In the genomic region with DNA sequence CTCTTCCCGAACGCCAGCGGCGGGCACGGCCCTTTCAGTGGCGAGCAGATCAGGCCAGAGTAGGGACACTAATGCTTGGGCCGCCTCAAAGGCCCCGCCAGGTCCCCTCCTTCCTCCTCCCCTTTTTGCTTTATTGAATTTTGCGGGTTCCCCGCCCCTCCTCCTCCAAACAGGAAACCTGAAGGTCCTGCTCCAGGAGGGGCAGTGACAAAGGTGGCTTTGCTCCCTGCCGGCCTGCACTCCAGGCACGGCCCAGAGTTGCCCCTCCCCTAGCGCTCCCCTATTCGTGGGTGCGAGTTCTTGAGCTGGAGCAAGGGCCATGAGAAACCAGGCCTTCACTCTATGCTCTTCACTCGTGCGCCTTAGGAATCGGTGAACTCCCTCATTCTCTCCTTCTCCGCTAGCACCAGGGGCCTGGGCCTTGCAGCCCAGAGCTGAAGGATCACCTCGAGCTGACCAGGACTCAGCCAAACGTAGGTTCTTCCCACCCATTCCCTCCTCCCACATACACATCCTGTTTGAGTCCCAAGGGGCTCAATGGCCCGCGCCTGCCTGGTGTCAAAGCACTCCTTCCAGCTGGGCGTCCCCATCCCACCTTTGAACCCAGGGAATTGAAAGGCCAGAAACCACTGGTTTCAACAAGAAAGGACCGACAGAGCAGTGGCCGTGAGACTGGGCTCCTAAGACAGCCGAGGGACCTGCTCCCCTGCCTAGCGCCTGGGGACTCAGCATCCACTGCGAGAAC, we compare ENCODE assay signal across 9 cellular contexts.
DNase-seq lines count a peak whose midpoint lies in the region; TF ChIP-seq lines count a peak whose summit lies in the region.
"Had no signal": no experiment of that assay in that cellular context is flagged by ENCODE, and none has a peak within 500 bp of the region (broad histone marks: within the 10 kb centered on the region; RNA-seq: fewer than 3 reads in every experiment).

No MANE protein-coding gene starts in this region.

- DNase-seq in AG10803 (ENCODE audit: low read depth) (peak; percentile 22), nephron progenitor cell (peak; percentile 39), OCI-M1 (lab: John Stamatoyannopoulos, UW) (no peak), WERI-Rb-1 (no peak), UCSD-AML1 (lab: John Stamatoyannopoulos, UW; ENCODE audit: unreplicated experiment) (no peak), MM.1S (no peak)
- DNase-seq: activated CD4-positive, alpha-beta memory T cell treated with anti-CD3 and anti-CD28 coated beads for 36 hours had no signal

- H4K20me1 ChIP-seq in MM.1S (ENCODE audit: insufficient read depth, low read length) = no peaks in the 10 kb centered on the region

- H3K79me2 ChIP-seq in MM.1S (ENCODE audit: low read length) = no peaks in the 10 kb centered on the region

- H3K4me2 ChIP-seq in MM.1S (ENCODE audit: low read depth, low read length) = no peak overlapping the region

- H3K4me3 ChIP-seq in AG10803 (ENCODE audit: low read length) (peak overlapping the region; percentile 84), WERI-Rb-1 (ENCODE audit: low read depth, low read length) (no peak overlapping the region), MM.1S (ENCODE audit: low read length) (no peak overlapping the region)

- peaks cover 50% of the 10 kb centered on the region for H3K4me1 Mint-ChIP-seq in dendritic cell treated with granulocyte-macrophage colony-stimulating factor and Interleukin-4, amounts not matched to agents 40 ng/mL and 50 ng/mL, for 4 days (ENCODE audit: low read depth)
- H3K4me1 Mint-ChIP-seq in nephron progenitor cell = peaks cover 37% of the 10 kb centered on the region

- no peaks in the 10 kb centered on the region for H3K9me2 ChIP-seq in MM.1S (replicated peaks; ENCODE audit: insufficient read depth, low read length)

- H3K9me3 Mint-ChIP-seq in dendritic cell treated with granulocyte-macrophage colony-stimulating factor and Interleukin-4, amounts not matched to agents 40 ng/mL and 50 ng/mL, for 4 days = no peaks in the 10 kb centered on the region
- H3K9me3 Mint-ChIP-seq in nephron progenitor cell = peaks cover 4% of the 10 kb centered on the region
- H3K9me3 Mint-ChIP-seq: activated CD4-positive, alpha-beta memory T cell treated with anti-CD3 and anti-CD28 coated beads for 36 hours had no signal

- H3K9me3 ChIP-seq in WERI-Rb-1 (ENCODE audit: severe bottlenecking) (no peaks in the 10 kb centered on the region), MM.1S (replicated peaks; ENCODE audit: insufficient read depth, low read length) (no peaks in the 10 kb centered on the region)

- no peaks in the 10 kb centered on the region for H3F3A ChIP-seq in MM.1S (ENCODE audit: insufficient read depth, low read length)

- H3K27ac Mint-ChIP-seq in dendritic cell treated with granulocyte-macrophage colony-stimulating factor and Interleukin-4, amounts not matched to agents 40 ng/mL and 50 ng/mL, for 4 days = no peak overlapping the region
- peak overlapping the region; percentile 100 for H3K27ac Mint-ChIP-seq in nephron progenitor cell
- H3K27ac Mint-ChIP-seq: activated CD4-positive, alpha-beta memory T cell treated with anti-CD3 and anti-CD28 coated beads for 36 hours had no signal

- H3K4me3 Mint-ChIP-seq in dendritic cell treated with granulocyte-macrophage colony-stimulating factor and Interleukin-4, amounts not matched to agents 40 ng/mL and 50 ng/mL, for 4 days = peak overlapping the region; percentile 70
- peak overlapping the region; percentile 97 for H3K4me3 Mint-ChIP-seq in nephron progenitor cell
- H3K4me3 Mint-ChIP-seq: activated CD4-positive, alpha-beta memory T cell treated with anti-CD3 and anti-CD28 coated beads for 36 hours had no signal

- H3K4me1 ChIP-seq in MM.1S (ENCODE audit: low read length) = peaks cover 7% of the 10 kb centered on the region; the same call in 1 of the 2 replicates

- no peak overlapping the region for H2AFZ ChIP-seq in MM.1S (ENCODE audit: low read length)

- no peaks in the 10 kb centered on the region for H3K36me3 Mint-ChIP-seq in dendritic cell treated with granulocyte-macrophage colony-stimulating factor and Interleukin-4, amounts not matched to agents 40 ng/mL and 50 ng/mL, for 4 days (ENCODE audit: low read depth)
- peaks cover 93% of the 10 kb centered on the region for H3K36me3 Mint-ChIP-seq in nephron progenitor cell (ENCODE audit: low read depth)
- H3K36me3 Mint-ChIP-seq: activated CD4-positive, alpha-beta memory T cell treated with anti-CD3 and anti-CD28 coated beads for 36 hours had no signal

- no peaks in the 10 kb centered on the region for H3K36me3 ChIP-seq in WERI-Rb-1
- H3K36me3 ChIP-seq in MM.1S (replicated peaks; ENCODE audit: insufficient read depth, low read length) = no peaks in the 10 kb centered on the region

- H3K27me3 Mint-ChIP-seq in dendritic cell treated with granulocyte-macrophage colony-stimulating factor and Interleukin-4, amounts not matched to agents 40 ng/mL and 50 ng/mL, for 4 days = peaks cover 89% of the 10 kb centered on the region
- peaks cover 18% of the 10 kb centered on the region for H3K27me3 Mint-ChIP-seq in nephron progenitor cell (ENCODE audit: low read depth, poor library complexity)

- no peak for TF ChIP-seq CTCF in AG10803 (conservative IDR thresholded peaks at IDR 0.05; ENCODE audit: low read length)
- TF ChIP-seq CTCF in nephron progenitor cell (IDR thresholded peaks at IDR 0.05) = no peak
- no peak for TF ChIP-seq CTCF in WERI-Rb-1 (IDR thresholded peaks at IDR 0.05; ENCODE audit: low read depth, low read length)
- no peak for TF ChIP-seq CTCF in MM.1S (IDR thresholded peaks at IDR 0.05; ENCODE audit: low read length)

- no peak for TF ChIP-seq RAD21 in Ishikawa (IDR thresholded peaks at IDR 0.05; ENCODE audit: low read depth)

- H3K27me3 ChIP-seq in WERI-Rb-1 (ENCODE audit: insufficient read depth, low read depth, severe bottlenecking) = peaks cover 59% of the 10 kb centered on the region
- peaks cover 57% of the 10 kb centered on the region for H3K27me3 ChIP-seq in MM.1S (replicated peaks; ENCODE audit: insufficient read depth, low read length)

- H3K27ac ChIP-seq in WERI-Rb-1 (no peak overlapping the region), MM.1S (ENCODE audit: low read length) (no peak overlapping the region)

- intact Hi-C loops in dendritic cell treated with granulocyte-macrophage colony-stimulating factor and Interleukin-4, amounts not matched to agents 40 ng/mL and 50 ng/mL, for 4 days (cut with micrococcal nuclease) = loop anchor here (5.0 kb wide), 1 partner anchor 286 kb away; the partner anchor contains the start of gene SKAP2

- no peak overlapping the region for H3K9ac ChIP-seq in MM.1S (ENCODE audit: low read length)

- TF ChIP-seq EP300 in Ishikawa (IDR thresholded peaks at IDR 0.05; ENCODE audit: borderline replicate concordance) = no peak

TF ChIP-seq in Ishikawa, 13 proteins besides CTCF, POLR2A, EP300 and RAD21:
- TF ChIP-seq TAF1 (IDR thresholded peaks at IDR 0.05; ENCODE audit: low read depth) = 0 out of 2 replicates have a peak, but pooled peaks have one; percentile 11
- no peak for TF ChIP-seq YY1 (IDR thresholded peaks at IDR 0.05; ENCODE audit: low read depth)

Comparison
In these comparisons a context has a peak if more than half of its experiments do, and no peak if none do; other contexts are left out.
1. DNase-seq: peak in AG10803 (single experiment) and nephron progenitor cell (single experiment); none in OCI-M1 (single experiment), WERI-Rb-1 (single experiment), UCSD-AML1 (single experiment) and MM.1S (single experiment).